In genomic region chr2:111505243-111505642, GRCh38 we compare ENCODE assay signal across 8 cellular contexts.
A peak's percentile ranks its signal among the peaks of the same experiment; 100 is the strongest.
DNase-seq lines count a peak whose midpoint lies in the region; ATAC-seq and TF ChIP-seq lines count a peak whose summit lies in the region.
"Not testable (repeated sequence)": the region's sequence is repeated elsewhere in the genome, so short reads cannot be mapped to it uniquely, and the experiment has no call there.

No MANE protein-coding gene starts in this region.

- H3K4me3 Mint-ChIP-seq in activated CD4-positive, alpha-beta T cell treated with anti-CD3 and anti-CD28 coated beads, Interleukin-2, amount 10 ng/mL, durations not matched to agents 24 days and 14 days; endodermal cell: not testable (repeated sequence)
- peak overlapping the region; percentile 31 for H3K4me3 Mint-ChIP-seq in activated T-cell treated with anti-CD3 and anti-CD28 coated beads, Interleukin-2, amount 50 U/mL, for 4 hours
- H3K4me3 Mint-ChIP-seq in activated T-helper 17 cell treated with anti-CD3 and anti-CD28 coated beads, Interleukin-2, amount 50 U/mL, for 72 hours = peak overlapping the region; percentile 59

- not testable (repeated sequence) for H2AFZ ChIP-seq in GM23248; MM.1S (ENCODE audit: low read length); trophoblast cell (ENCODE audit: insufficient read depth, low read length, poor library complexity)

- not testable (repeated sequence) for H2BK120ac ChIP-seq in trophoblast cell (ENCODE audit: insufficient read depth, low read length, poor library complexity)

- H3K79me2 ChIP-seq in GM23248 (ENCODE audit: insufficient read depth); MM.1S (ENCODE audit: low read length); trophoblast cell (ENCODE audit: control insufficient read depth, insufficient read depth, low read length, poor library complexity): not testable (repeated sequence)

- not testable (repeated sequence) for H3K9me3 Mint-ChIP-seq in activated CD4-positive, alpha-beta T cell treated with anti-CD3 and anti-CD28 coated beads, Interleukin-2, amount 10 ng/mL, durations not matched to agents 24 days and 14 days; activated T-cell treated with anti-CD3 and anti-CD28 coated beads, Interleukin-2, amount 50 U/mL, for 4 hours; activated T-helper 17 cell treated with anti-CD3 and anti-CD28 coated beads, Interleukin-2, amount 50 U/mL, for 72 hours; endodermal cell

- not testable (repeated sequence) for H2BK5ac ChIP-seq in trophoblast cell (ENCODE audit: low read depth, low read length, poor library complexity)

- H3K27ac Mint-ChIP-seq in activated CD4-positive, alpha-beta T cell treated with anti-CD3 and anti-CD28 coated beads, Interleukin-2, amount 10 ng/mL, durations not matched to agents 24 days and 14 days = peak overlapping the region; percentile 37
- H3K27ac Mint-ChIP-seq in activated T-helper 17 cell treated with anti-CD3 and anti-CD28 coated beads, Interleukin-2, amount 50 U/mL, for 72 hours = peak overlapping the region; percentile 87
- H3K27ac Mint-ChIP-seq in endodermal cell = not testable (repeated sequence)

- not testable (repeated sequence) for H2BK12ac ChIP-seq in trophoblast cell (ENCODE audit: low read length)

- peaks cover 28% of the 10 kb centered on the region for H3K4me1 Mint-ChIP-seq in activated CD4-positive, alpha-beta T cell treated with anti-CD3 and anti-CD28 coated beads, Interleukin-2, amount 10 ng/mL, durations not matched to agents 24 days and 14 days
- peaks cover 31% of the 10 kb centered on the region for H3K4me1 Mint-ChIP-seq in activated T-cell treated with anti-CD3 and anti-CD28 coated beads, Interleukin-2, amount 50 U/mL, for 4 hours (ENCODE audit: low read depth)
- peaks cover 25% of the 10 kb centered on the region for H3K4me1 Mint-ChIP-seq in activated T-helper 17 cell treated with anti-CD3 and anti-CD28 coated beads, Interleukin-2, amount 50 U/mL, for 72 hours
- H3K4me1 Mint-ChIP-seq in endodermal cell = not testable (repeated sequence)

- not testable (repeated sequence) for H3K9me3 ChIP-seq in GM23248 (ENCODE audit: low read depth); MM.1S (replicated peaks; ENCODE audit: insufficient read depth, low read length); endodermal cell (ENCODE audit: control insufficient read depth, low read length); trophoblast cell (ENCODE audit: insufficient read depth, low read depth, low read length)

- not testable (repeated sequence) for H3K4me2 ChIP-seq in GM23248 (ENCODE audit: unreplicated experiment); MM.1S (ENCODE audit: low read depth, low read length); trophoblast cell (ENCODE audit: low read length)

- not testable (repeated sequence) for H3K36me3 Mint-ChIP-seq in activated CD4-positive, alpha-beta T cell treated with anti-CD3 and anti-CD28 coated beads, Interleukin-2, amount 10 ng/mL, durations not matched to agents 24 days and 14 days (ENCODE audit: low read depth); activated T-cell treated with anti-CD3 and anti-CD28 coated beads, Interleukin-2, amount 50 U/mL, for 4 hours (ENCODE audit: insufficient read depth); activated T-helper 17 cell treated with anti-CD3 and anti-CD28 coated beads, Interleukin-2, amount 50 U/mL, for 72 hours (ENCODE audit: low read depth); endodermal cell (ENCODE audit: low read depth)

- not testable (repeated sequence) for H4K8ac ChIP-seq in trophoblast cell (ENCODE audit: low read depth, low read length)

- not testable (repeated sequence) for H4K20me1 ChIP-seq in GM23248 (ENCODE audit: insufficient read depth); MM.1S (ENCODE audit: insufficient read depth, low read length)

- in situ Hi-C loops in GM23248 (cut with MboI) = not testable (repeated sequence)

- not testable (repeated sequence) for H3K27me3 ChIP-seq in GM23248 (replicated peaks; ENCODE audit: insufficient read depth); MM.1S (replicated peaks; ENCODE audit: insufficient read depth, low read length); endodermal cell (ENCODE audit: control insufficient read depth, insufficient read depth, low read length, poor library complexity, severe bottlenecking); trophoblast cell (ENCODE audit: insufficient read depth, low read length)

- not testable (repeated sequence) for H3K9ac ChIP-seq in GM23248; MM.1S (ENCODE audit: low read length); endodermal cell (ENCODE audit: extremely low read depth, low read length, poor library complexity, severe bottlenecking); trophoblast cell (ENCODE audit: low read length)

- H3K27ac ChIP-seq in GM23248 = peak overlapping the region; percentile 27; the same call in 1 of the 2 replicates
- H3K27ac ChIP-seq in MM.1S (ENCODE audit: low read length); endodermal cell (ENCODE audit: low read depth, low read length); trophoblast cell (ENCODE audit: low read depth, low read length): not testable (repeated sequence)

- not testable (repeated sequence) for H3F3A ChIP-seq in GM23248 (ENCODE audit: insufficient read depth); MM.1S (ENCODE audit: insufficient read depth, low read length)

- not testable (repeated sequence) for H3K4ac ChIP-seq in trophoblast cell (ENCODE audit: low read depth, low read length)

- H3K79me1 ChIP-seq in trophoblast cell (ENCODE audit: low read length) = not testable (repeated sequence)

- not testable (repeated sequence) for H3K23ac ChIP-seq in trophoblast cell (ENCODE audit: low read length)

- not testable (repeated sequence) for H3K4me1 ChIP-seq in GM23248 (ENCODE audit: insufficient read depth); MM.1S (ENCODE audit: low read length); endodermal cell (ENCODE audit: control insufficient read depth, insufficient read depth, low read length); trophoblast cell (ENCODE audit: control insufficient read depth in 1 of 2, insufficient read depth in 2 of 2, low read length in 2 of 2)

- TF ChIP-seq CTCF in MM.1S (IDR thresholded peaks at IDR 0.05; ENCODE audit: low read length); endodermal cell (conservative IDR thresholded peaks at IDR 0.05): not testable (repeated sequence)

- not testable (repeated sequence) for H4K12ac ChIP-seq in trophoblast cell (ENCODE audit: low read depth, low read length)

- not testable (repeated sequence) for H3K27me3 Mint-ChIP-seq in activated CD4-positive, alpha-beta T cell treated with anti-CD3 and anti-CD28 coated beads, Interleukin-2, amount 10 ng/mL, durations not matched to agents 24 days and 14 days; activated T-cell treated with anti-CD3 and anti-CD28 coated beads, Interleukin-2, amount 50 U/mL, for 4 hours (ENCODE audit: low read depth); activated T-helper 17 cell treated with anti-CD3 and anti-CD28 coated beads, Interleukin-2, amount 50 U/mL, for 72 hours; endodermal cell (ENCODE audit: insufficient read depth)

- not testable (repeated sequence) for H3K9me2 ChIP-seq in GM23248 (ENCODE audit: insufficient read depth); MM.1S (replicated peaks; ENCODE audit: insufficient read depth, low read length)

- not testable (repeated sequence) for ATAC-seq in activated T-cell treated with anti-CD3 and anti-CD28 coated beads, Interleukin-2, amount 50 U/mL, for 4 hours
- peak; percentile 8 for ATAC-seq in activated T-helper 17 cell treated with anti-CD3 and anti-CD28 coated beads, Interleukin-2, amount 50 U/mL, for 72 hours (replicated peaks)

- not testable (repeated sequence) for H3K18ac ChIP-seq in trophoblast cell (ENCODE audit: low read length)

- not testable (repeated sequence) for H3K4me3 ChIP-seq in GM23248; MM.1S (ENCODE audit: low read length); endodermal cell (ENCODE audit: low read length); trophoblast cell (ENCODE audit: low read depth, low read length)

- intact Hi-C loops in activated CD4-positive, alpha-beta T cell treated with anti-CD3 and anti-CD28 coated beads, Interleukin-2, amount 10 ng/mL, durations not matched to agents 24 days and 14 days (cut with micrococcal nuclease) = not testable (repeated sequence)

- 60 to 66% methylated on average over 3 of the region's 4 CpGs for WGBS in GM23248 (ENCODE audit: low coverage in 1 of 2, low lambda C conversion rate in 2 of 2, missing lambda C conversion rate in 2 of 2), 2 experiments
- 47% methylated on average over 2 of the region's 4 CpGs; no CpG with 5 or more reads in 1 of the 2 experiments for WGBS in endodermal cell (ENCODE audit: insufficient coverage in 1 of 2, insufficient read length in 1 of 2), 2 experiments
- no CpG with 5 or more reads among the region's 4 CpGs for WGBS in trophoblast cell (ENCODE audit: extremely low coverage, insufficient coverage, insufficient read length)

- H3K14ac ChIP-seq in trophoblast cell (ENCODE audit: low read length) = not testable (repeated sequence)

- not testable (repeated sequence) for H4K91ac ChIP-seq in trophoblast cell (ENCODE audit: low read depth, low read length)

- peak overlapping the region; percentile 37 for H2AK5ac ChIP-seq in trophoblast cell (ENCODE audit: low read length)

- not testable (repeated sequence) for DNase-seq in GM23248; activated CD4-positive, alpha-beta T cell treated with anti-CD3 and anti-CD28 coated beads, Interleukin-2, amount 10 ng/mL, durations not matched to agents 24 days and 14 days; activated T-cell treated with anti-CD3 and anti-CD28 coated beads, Interleukin-2, amount 50 U/mL, for 4 hours; trophoblast cell
- DNase-seq in MM.1S (peak; percentile 3), endodermal cell (peak; percentile 3)
- peak; percentile 46 for DNase-seq in activated CD8-positive, alpha-beta memory T cell treated with anti-CD3 and anti-CD28 coated beads for 24 hours

- not testable (repeated sequence) for H3K36me3 ChIP-seq in GM23248 (ENCODE audit: low read depth); MM.1S (replicated peaks; ENCODE audit: insufficient read depth, low read length); endodermal cell (ENCODE audit: control insufficient read depth, insufficient read depth, low read length); trophoblast cell (ENCODE audit: control insufficient read depth in 1 of 2, insufficient read depth in 2 of 2, low read length in 2 of 2)
